In the genomic region with DNA sequence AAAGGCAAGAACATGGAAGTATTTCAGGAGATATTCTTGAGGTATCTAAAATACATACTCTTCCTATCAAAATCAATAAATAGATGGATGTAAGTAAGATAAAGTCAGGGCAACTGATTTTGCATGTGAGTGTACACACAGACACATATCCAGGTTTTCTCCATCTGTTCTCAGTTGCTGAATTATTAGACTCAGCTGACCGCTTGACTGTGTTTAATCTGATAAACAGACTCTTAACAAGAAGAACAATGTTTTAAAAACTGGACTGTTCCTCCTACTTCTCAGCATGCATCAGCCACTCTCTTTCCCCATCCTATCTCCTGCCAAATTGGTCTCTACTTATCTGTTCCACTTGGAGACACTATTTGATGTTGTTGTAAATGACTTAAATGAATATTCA, we compare ENCODE assay signal across 22 cellular contexts.
"Had no signal": no experiment of that assay in that cellular context is flagged by ENCODE, and none has a peak within 500 bp of the region (broad histone marks: within the 10 kb centered on the region; RNA-seq: fewer than 3 reads in every experiment).

No MANE protein-coding gene starts in this region.

- H3K9me3 ChIP-seq: breast epithelium, gastrocnemius medialis, neutrophil, tibial nerve had no signal

- ATAC-seq: activated naive CD8-positive, alpha-beta T cell treated with anti-CD3 and anti-CD28 coated beads, Interleukin-2, amount 50 U/mL, for 24 hours; activated T-cell treated with anti-CD3 and anti-CD28 coated beads, Interleukin-2, amount 50 U/mL, for 4 hours; gastrocnemius medialis; left ventricle myocardium superior; WTC11 had no signal

- H3K4me3 ChIP-seq: breast epithelium, gastrocnemius medialis, tibial nerve had no signal

- H3K4me1 ChIP-seq: breast epithelium, gastrocnemius medialis had no signal

- H3K36me3 ChIP-seq: breast epithelium, gastrocnemius medialis, neutrophil, tibial nerve had no signal

- H3K27ac ChIP-seq: breast epithelium, epithelial cell of prostate, gastrocnemius medialis, neutrophil, tibial nerve had no signal

- DNase-seq: activated CD4-positive, alpha-beta memory T cell treated with anti-CD3 and anti-CD28 coated beads, Interleukin-2, amount 10 ng/mL, durations not matched to agents 7 days and 5 days; activated CD4-positive, alpha-beta T cell treated with anti-CD3 and anti-CD28 coated beads for 1 hour; activated CD4-positive, alpha-beta T cell treated with anti-CD3 and anti-CD28 coated beads, Interleukin-2, amount 10 ng/mL, durations not matched to agents 7 days and 5 days; activated naive CD8-positive, alpha-beta T cell treated with anti-CD3 and anti-CD28 coated beads, Interleukin-2, amount 50 U/mL, for 24 hours; activated T-cell treated with anti-CD3 and anti-CD28 coated beads, Interleukin-2, amount 50 U/mL, for 4 hours; amygdala; central memory CD4-positive, alpha-beta T cell; effector CD4-positive, alpha-beta T cell; gastrocnemius medialis; glutamatergic neuron; islet precursor cell; left ventricle myocardium superior; mammary epithelial cell; stimulated activated CD4-positive, alpha-beta T cell treated with anti-CD3 and anti-CD28 coated beads, Interleukin-15, amount 100 ng/mL, for 24 hours; stimulated activated CD4-positive, alpha-beta T cell treated with anti-CD3 and anti-CD28 coated beads, Interleukin-2, amount 100 ng/mL, for 24 hours; stimulated activated naive CD4-positive, alpha-beta T cell; T-helper 2 cell had no signal
